ENCODE assay signal across 23 cellular contexts in the genomic region with DNA sequence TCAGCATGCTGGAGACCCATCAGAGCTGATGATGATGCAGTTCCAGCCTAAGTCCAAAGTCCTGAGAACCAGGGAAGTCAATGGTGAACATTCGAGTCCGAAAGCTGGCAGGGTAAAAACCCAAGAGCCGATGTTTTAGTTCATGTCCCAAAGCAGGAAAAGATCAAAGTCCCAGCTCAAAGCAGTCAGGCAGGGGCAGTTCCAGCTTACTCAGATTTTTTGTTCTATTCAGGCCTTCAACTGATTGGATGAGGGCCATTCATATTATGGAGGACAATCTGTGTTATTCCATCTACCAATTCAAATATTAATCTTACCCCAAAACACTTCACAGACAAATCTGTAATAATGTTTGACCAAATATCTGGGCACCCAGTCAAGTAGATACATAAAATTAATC. TPM values are rescaled to one million over a fixed set of nuclear protein-coding genes. Genes with fewer than 3 reads are reported as not detected.
DNase-seq lines count a peak whose midpoint lies in the region; ATAC-seq and TF ChIP-seq lines count a peak whose summit lies in the region.
"Had no signal": no experiment of that assay in that cellular context is flagged by ENCODE, and none has a peak within 500 bp of the region (broad histone marks: within the 10 kb centered on the region; RNA-seq: fewer than 3 reads in every experiment).

No MANE protein-coding gene starts in this region.

- TF ChIP-seq POLR2A in body of pancreas (IDR thresholded peaks at IDR 0.05): no peak

- no peaks in the 10 kb centered on the region for H3K27me3 ChIP-seq in body of pancreas
- H3K27me3 ChIP-seq: BE2C; BLaER1 treated with 17β-estradiol and CSF1 and Interleukin-3, amounts not matched to agents 10 nM and 100 nM had no signal

- no peak overlapping the region for H3K4me3 Mint-ChIP-seq in neural crest cell
- H3K4me3 Mint-ChIP-seq: CD14-positive monocyte; CD4-positive, alpha-beta T cell; CD8-positive, alpha-beta memory T cell; HFFc6 had no signal

- TF ChIP-seq CTCF in VCaP (conservative IDR thresholded peaks at IDR 0.05) (no peak), body of pancreas (IDR thresholded peaks at IDR 0.05) (no peak), neural crest cell (conservative IDR thresholded peaks at IDR 0.05) (no peak)

- peaks cover 2% of the 10 kb centered on the region for H3K4me1 Mint-ChIP-seq in neural crest cell
- H3K4me1 Mint-ChIP-seq: CD14-positive monocyte; CD8-positive, alpha-beta memory T cell had no signal

- ATAC-seq in body of pancreas: peak; percentile 40
- no peak for ATAC-seq in GM18517 (IDR thresholded peaks at IDR 0.05; ENCODE audit: unreplicated experiment)
- ATAC-seq: A549 had no signal

- no peak overlapping the region for H3K4me3 ChIP-seq in body of pancreas
- H3K4me3 ChIP-seq: A549; BLaER1 treated with 17β-estradiol and CSF1 and Interleukin-3, amounts not matched to agents 10 nM and 100 nM; HAP-1 had no signal

- H3K36me3 Mint-ChIP-seq in neural crest cell (ENCODE audit: low read depth): no peaks in the 10 kb centered on the region
- H3K36me3 Mint-ChIP-seq: CD14-positive monocyte; CD8-positive, alpha-beta memory T cell had no signal

- intact Hi-C loops in body of pancreas (cut with DNase I): no loop called here

- peak in 1 of 4 donors; percentile 4 for DNase-seq in body of pancreas
- no peak for DNase-seq in neural crest cell (ENCODE audit: low read depth, low spot score)
- no peak for DNase-seq in stimulated activated CD4-positive, alpha-beta T cell treated with anti-CD3 and anti-CD28 coated beads, Interleukin-1b, Interleukin-23, amount 100 ng/mL, for 48 hours
- DNase-seq in HUDEP-2 (lab: John Stamatoyannopoulos, UW; ENCODE audit: unreplicated experiment in 76 of 76): no peak
- DNase-seq: 8988T; ACHN; AML-193; BE2C; Calu3; CD4-positive, alpha-beta T cell; CD8-positive, alpha-beta memory T cell; COR-L47; DMS53; DMS79 treated with DMSO at 0.1 percent for 48 hours; GF-D8; GOT3; HFFc6 had no signal

- H3K36me3 ChIP-seq in body of pancreas (replicated peaks in 1 of 2; ENCODE audit: insufficient read depth in 1 of 2, low read depth in 2 of 2): no peaks in the 10 kb centered on the region
- H3K36me3 ChIP-seq: BE2C; BLaER1 treated with 17β-estradiol and CSF1 and Interleukin-3, amounts not matched to agents 10 nM and 100 nM; HAP-1 had no signal

- peak overlapping the region; percentile 19 for H3K27ac Mint-ChIP-seq in neural crest cell (ENCODE audit: unreplicated experiment)
- H3K27ac Mint-ChIP-seq: CD14-positive monocyte; CD4-positive, alpha-beta T cell; CD8-positive, alpha-beta memory T cell; HFFc6 had no signal

- H3K9me3 Mint-ChIP-seq in neural crest cell: no peaks in the 10 kb centered on the region
- H3K9me3 Mint-ChIP-seq: CD14-positive monocyte; CD4-positive, alpha-beta T cell; HFFc6 had no signal

- WGBS in body of pancreas, 2 donors: 64 to 72% methylated on average over 3 of the region's 3 CpGs

- H3K9me3 ChIP-seq in body of pancreas: no peaks in the 10 kb centered on the region
- H3K9me3 ChIP-seq: A549; BE2C; BLaER1 treated with 17β-estradiol and CSF1 and Interleukin-3, amounts not matched to agents 10 nM and 100 nM; HAP-1 had no signal

- no peaks in the 10 kb centered on the region for H3K4me1 ChIP-seq in body of pancreas
- H3K4me1 ChIP-seq: A549; BE2C; BLaER1 treated with 17β-estradiol and CSF1 and Interleukin-3, amounts not matched to agents 10 nM and 100 nM; HAP-1 had no signal

- H3K27me3 Mint-ChIP-seq in neural crest cell (ENCODE audit: low read depth): no peaks in the 10 kb centered on the region
- H3K27me3 Mint-ChIP-seq: CD8-positive, alpha-beta memory T cell had no signal

- H3K27ac ChIP-seq in VCaP (peak overlapping the region; percentile 62), body of pancreas (no peak overlapping the region)
- H3K27ac ChIP-seq: A549; BLaER1 treated with 17β-estradiol and CSF1 and Interleukin-3, amounts not matched to agents 10 nM and 100 nM had no signal

RNA-seq across cellular contexts. Expression of a gene that starts 38.3 kb away (rescaled TPM):
- total RNA-seq in body of pancreas: 1 to 10 TPM; 4.2 to 5.9 TPM
- 2.7 TPM in 2 replicates for total RNA-seq in neural crest cell
